Comparison of ENCODE assay signal across 20 cellular contexts in genomic region chr9:89452561-89452960, GRCh38. TPM values are rescaled to one million over a fixed set of nuclear protein-coding genes. Genes with fewer than 3 reads are reported as not detected.
DNase-seq lines count a peak whose midpoint lies in the region; ATAC-seq and TF ChIP-seq lines count a peak whose summit lies in the region.
"Had no signal": no experiment of that assay in that cellular context is flagged by ENCODE, and none has a peak within 500 bp of the region (broad histone marks: within the 10 kb centered on the region; RNA-seq: fewer than 3 reads in every experiment).

No MANE protein-coding gene starts in this region.

- H3K27me3 Mint-ChIP-seq in CD4-positive, alpha-beta memory T cell = no peaks in the 10 kb centered on the region
- H3K27me3 Mint-ChIP-seq in activated T-helper 2 cell treated with anti-CD3 and anti-CD28 coated beads, Interferon-gamma antibody, Interleukin-2, Interleukin-4, amounts not matched to agents 10 μg/mL and 5 μg/mL and 100 μg/mL, durations not matched to agents 14 hours and 24 hours and 36 hours (ENCODE audit: low read depth) = no peaks in the 10 kb centered on the region
- no peaks in the 10 kb centered on the region for H3K27me3 Mint-ChIP-seq in naive thymus-derived CD4-positive, alpha-beta T cell
- H3K27me3 Mint-ChIP-seq: activated naive CD4-positive, alpha-beta T cell treated with anti-CD3 and anti-CD28 coated beads, Interleukin-2, amount 10 ng/mL, durations not matched to agents 7 days and 5 days; stimulated activated naive B cell treated with anti-CD40 and anti-IgM and Interleukin-4, amounts not matched to agents 10 μg/mL and 1 μg/mL and 100 μg/mL, for 72 hours had no signal

- H3K79me2 ChIP-seq in DND-41 (ENCODE audit: insufficient read depth, low read length) = peaks cover 97% of the 10 kb centered on the region

- CTCF ChIA-PET in CD4-positive, alpha-beta memory T cell (lab: Charles Lee; ENCODE audit: partially characterized antibody) = interaction anchor here (1.1 to 3.8 kb wide), 3 partner anchors 12 to 96 kb away, joined by 3 to 18 read pairs (median 14); no protein-coding TSS in a partner anchor
- CTCF ChIA-PET in naive thymus-derived CD4-positive, alpha-beta T cell (lab: Charles Lee) = interaction anchor here (1.9 kb wide), 1 partner anchor 24 kb away, joined by 8 read pairs; no protein-coding TSS in a partner anchor

- no peak for DNase-seq in CD4-positive, alpha-beta memory T cell
- DNase-seq in DND-41 = no peak
- DNase-seq in activated T-helper 2 cell treated with anti-CD3 and anti-CD28 coated beads, Interferon-gamma antibody, Interleukin-2, Interleukin-4, amounts not matched to agents 10 μg/mL and 5 μg/mL and 100 μg/mL, durations not matched to agents 14 hours and 24 hours and 36 hours (ENCODE audit: low spot score) = no peak
- no peak for DNase-seq in naive thymus-derived CD4-positive, alpha-beta T cell
- no peak for DNase-seq in cerebellum (ENCODE audit: low spot score)
- DNase-seq in GM03348 (ENCODE audit: low spot score) = no peak
- DNase-seq in MV-4-11 (lab: John Stamatoyannopoulos, UW) = no peak
- DNase-seq: activated CD4-positive, alpha-beta T cell treated with anti-CD3 and anti-CD28 coated beads, Interleukin-2, amount 50 U/mL, for 1 hour; activated naive CD4-positive, alpha-beta T cell treated with anti-CD3 and anti-CD28 coated beads, Interleukin-2, amount 10 ng/mL, durations not matched to agents 7 days and 5 days; DMS79; esophagus squamous epithelium; KBM-7; lower lobe of right lung; MM.1S; NCI-H1436 treated with DMSO at 0.1 percent for 48 hours; NCI-H2171 treated with DMSO at 0.1 percent for 48 hours; stimulated activated CD4-positive, alpha-beta T cell treated with anti-CD3 and anti-CD28 coated beads, Interleukin-1b, Interleukin-23, amount 100 ng/mL, for 48 hours; stimulated activated naive B cell treated with anti-CD40 and anti-IgM and Interleukin-4, amounts not matched to agents 10 μg/mL and 1 μg/mL and 100 μg/mL, for 72 hours had no signal

- H3K27me3 ChIP-seq in CD4-positive, alpha-beta memory T cell (ENCODE audit: insufficient read depth, low read length) = no peaks in the 10 kb centered on the region
- no peaks in the 10 kb centered on the region for H3K27me3 ChIP-seq in DND-41 (ENCODE audit: insufficient read depth, low read length, poor library complexity)
- H3K27me3 ChIP-seq in naive thymus-derived CD4-positive, alpha-beta T cell (ENCODE audit: control insufficient read depth in 2 of 2, insufficient read depth in 2 of 2, low read length in 2 of 2) = no peaks in the 10 kb centered on the region
- H3K27me3 ChIP-seq: esophagus squamous epithelium, neutrophil, tibial nerve had no signal

- H3K27ac ChIP-seq in CD4-positive, alpha-beta memory T cell (ENCODE audit: low read depth, low read length) = no peak overlapping the region
- 0 out of 2 replicates have a peak overlapping the region, but pooled peaks have one; percentile 31 for H3K27ac ChIP-seq in DND-41 (ENCODE audit: low read length)
- peak overlapping the region; percentile 58 for H3K27ac ChIP-seq in naive thymus-derived CD4-positive, alpha-beta T cell (ENCODE audit: low read depth, low read length)
- H3K27ac ChIP-seq: esophagus squamous epithelium, lower lobe of right lung had no signal

- H3K9me3 Mint-ChIP-seq in CD4-positive, alpha-beta memory T cell = peaks cover 0 to 2% (median 0%) of the 10 kb centered on the region in 8 donors
- H3K9me3 Mint-ChIP-seq in activated T-helper 2 cell treated with anti-CD3 and anti-CD28 coated beads, Interferon-gamma antibody, Interleukin-2, Interleukin-4, amounts not matched to agents 10 μg/mL and 5 μg/mL and 100 μg/mL, durations not matched to agents 14 hours and 24 hours and 36 hours = no peaks in the 10 kb centered on the region
- peaks cover 0 to 3% (median 0%) of the 10 kb centered on the region in 11 donors for H3K9me3 Mint-ChIP-seq in naive thymus-derived CD4-positive, alpha-beta T cell
- H3K9me3 Mint-ChIP-seq: activated naive CD4-positive, alpha-beta T cell treated with anti-CD3 and anti-CD28 coated beads, Interleukin-2, amount 10 ng/mL, durations not matched to agents 7 days and 5 days; stimulated activated naive B cell treated with anti-CD40 and anti-IgM and Interleukin-4, amounts not matched to agents 10 μg/mL and 1 μg/mL and 100 μg/mL, for 72 hours had no signal

- no peak overlapping the region for H3K9ac ChIP-seq in DND-41 (ENCODE audit: low read depth, low read length)

- H3K36me3 ChIP-seq in CD4-positive, alpha-beta memory T cell (ENCODE audit: insufficient read depth, low read length) = peaks cover 20% of the 10 kb centered on the region
- peaks cover 83% of the 10 kb centered on the region for H3K36me3 ChIP-seq in DND-41 (ENCODE audit: insufficient read depth, low read length)
- peaks cover 0 to 36% (median 3%) of the 10 kb centered on the region in 3 experiments for H3K36me3 ChIP-seq in naive thymus-derived CD4-positive, alpha-beta T cell (ENCODE audit: control insufficient read depth in 2 of 3, insufficient read depth in 3 of 3, low read length in 3 of 3)

- no peak for ATAC-seq in DND-41 (ENCODE audit: insufficient read depth, low read depth)
- no peak for ATAC-seq in naive thymus-derived CD4-positive, alpha-beta T cell
- ATAC-seq: lower lobe of right lung; stimulated activated naive B cell treated with anti-CD40 and anti-IgM and Interleukin-4, amounts not matched to agents 10 μg/mL and 1 μg/mL and 100 μg/mL, for 72 hours had no signal

- TF ChIP-seq CTCF in DND-41 (IDR thresholded peaks at IDR 0.05; ENCODE audit: borderline replicate concordance, extremely low read depth, low read length, poor library complexity, severe bottlenecking) = no peak

- intact Hi-C loops in CD4-positive, alpha-beta memory T cell (cut with micrococcal nuclease) = no loop called here
- intact Hi-C loops in activated T-helper 2 cell treated with anti-CD3 and anti-CD28 coated beads, Interferon-gamma antibody, Interleukin-2, Interleukin-4, amounts not matched to agents 10 μg/mL and 5 μg/mL and 100 μg/mL, durations not matched to agents 14 hours and 24 hours and 36 hours (cut with micrococcal nuclease) = no loop called here
- intact Hi-C loops in naive thymus-derived CD4-positive, alpha-beta T cell (cut with micrococcal nuclease) = no loop called here

- peak overlapping the region in 5 of 7 donors; percentile 52 to 92 (median 87) for H3K27ac Mint-ChIP-seq in CD4-positive, alpha-beta memory T cell
- peak overlapping the region; percentile 73 for H3K27ac Mint-ChIP-seq in activated T-helper 2 cell treated with anti-CD3 and anti-CD28 coated beads, Interferon-gamma antibody, Interleukin-2, Interleukin-4, amounts not matched to agents 10 μg/mL and 5 μg/mL and 100 μg/mL, durations not matched to agents 14 hours and 24 hours and 36 hours
- peak overlapping the region; percentile 70 to 99 (median 92) for H3K27ac Mint-ChIP-seq in naive thymus-derived CD4-positive, alpha-beta T cell
- H3K27ac Mint-ChIP-seq: stimulated activated naive B cell treated with anti-CD40 and anti-IgM and Interleukin-4, amounts not matched to agents 10 μg/mL and 1 μg/mL and 100 μg/mL, for 72 hours had no signal

- no peak overlapping the region for H2AFZ ChIP-seq in DND-41 (ENCODE audit: low read depth, low read length)

- H3K4me3 Mint-ChIP-seq in CD4-positive, alpha-beta memory T cell = peak overlapping the region in 4 of 8 donors; percentile 25 to 72 (median 49)
- H3K4me3 Mint-ChIP-seq in activated T-helper 2 cell treated with anti-CD3 and anti-CD28 coated beads, Interferon-gamma antibody, Interleukin-2, Interleukin-4, amounts not matched to agents 10 μg/mL and 5 μg/mL and 100 μg/mL, durations not matched to agents 14 hours and 24 hours and 36 hours (ENCODE audit: low read depth) = no peak overlapping the region
- peak overlapping the region in 9 of 10 donors; percentile 23 to 76 (median 74) for H3K4me3 Mint-ChIP-seq in naive thymus-derived CD4-positive, alpha-beta T cell
- H3K4me3 Mint-ChIP-seq: activated naive CD4-positive, alpha-beta T cell treated with anti-CD3 and anti-CD28 coated beads, Interleukin-2, amount 10 ng/mL, durations not matched to agents 7 days and 5 days; stimulated activated naive B cell treated with anti-CD40 and anti-IgM and Interleukin-4, amounts not matched to agents 10 μg/mL and 1 μg/mL and 100 μg/mL, for 72 hours had no signal

- peaks cover 72 to 96% (median 85%) of the 10 kb centered on the region in 4 donors for H3K4me1 Mint-ChIP-seq in CD4-positive, alpha-beta memory T cell
- H3K4me1 Mint-ChIP-seq in activated T-helper 2 cell treated with anti-CD3 and anti-CD28 coated beads, Interferon-gamma antibody, Interleukin-2, Interleukin-4, amounts not matched to agents 10 μg/mL and 5 μg/mL and 100 μg/mL, durations not matched to agents 14 hours and 24 hours and 36 hours (ENCODE audit: low read depth) = peaks cover 76% of the 10 kb centered on the region
- peaks cover 76 to 100% (median 88%) of the 10 kb centered on the region in 7 donors for H3K4me1 Mint-ChIP-seq in naive thymus-derived CD4-positive, alpha-beta T cell

- H3K4me1 ChIP-seq in CD4-positive, alpha-beta memory T cell (ENCODE audit: insufficient read depth, low read length) = peaks cover 97% of the 10 kb centered on the region
- H3K4me1 ChIP-seq in DND-41 (ENCODE audit: insufficient read depth, low read length) = no peaks in the 10 kb centered on the region; the same call in 1 of the 2 replicates
- peaks cover 63 to 92% of the 10 kb centered on the region in 2 donors for H3K4me1 ChIP-seq in naive thymus-derived CD4-positive, alpha-beta T cell (ENCODE audit: control insufficient read depth in 2 of 2, insufficient read depth in 2 of 2, low read length in 2 of 2)

- peaks cover 41 to 77% of the 10 kb centered on the region in 2 donors for H3K36me3 Mint-ChIP-seq in CD4-positive, alpha-beta memory T cell
- H3K36me3 Mint-ChIP-seq in activated T-helper 2 cell treated with anti-CD3 and anti-CD28 coated beads, Interferon-gamma antibody, Interleukin-2, Interleukin-4, amounts not matched to agents 10 μg/mL and 5 μg/mL and 100 μg/mL, durations not matched to agents 14 hours and 24 hours and 36 hours (ENCODE audit: low read depth) = peaks cover 80% of the 10 kb centered on the region
- peaks cover 7 to 34% (median 32%) of the 10 kb centered on the region in 5 donors for H3K36me3 Mint-ChIP-seq in naive thymus-derived CD4-positive, alpha-beta T cell

- H3K4me3 ChIP-seq in CD4-positive, alpha-beta memory T cell (ENCODE audit: low read length in 2 of 2) = no peak overlapping the region
- no peak overlapping the region for H3K4me3 ChIP-seq in DND-41 (ENCODE audit: low read depth in 1 of 2, low read length in 2 of 2)
- H3K4me3 ChIP-seq in naive thymus-derived CD4-positive, alpha-beta T cell (ENCODE audit: low read length) = no peak overlapping the region
- H3K4me3 ChIP-seq: esophagus squamous epithelium, lower lobe of right lung, tibial nerve had no signal

- peaks cover 87% of the 10 kb centered on the region for H4K20me1 ChIP-seq in DND-41 (ENCODE audit: insufficient read depth, low read length)

- POLR2A ChIA-PET in CD4-positive, alpha-beta memory T cell (lab: Charles Lee; ENCODE audit: partially characterized antibody) = interaction anchor here (0.9 to 26.8 kb wide), 4 partner anchors 11 to 96 kb away, joined by 3 to 609 read pairs (median 4); no protein-coding TSS in a partner anchor
- POLR2A ChIA-PET in naive thymus-derived CD4-positive, alpha-beta T cell (lab: Charles Lee) = interaction anchor here (1.2 to 19.8 kb wide), 6 partner anchors 8 to 96 kb away, joined by 3 to 242 read pairs (median 10); no protein-coding TSS in a partner anchor

- no peaks in the 10 kb centered on the region for H3K9me3 ChIP-seq in CD4-positive, alpha-beta memory T cell (ENCODE audit: control insufficient read depth in 1 of 2, low read length in 2 of 2)
- H3K9me3 ChIP-seq in DND-41 (ENCODE audit: insufficient read depth, low read length, severe bottlenecking) = no peaks in the 10 kb centered on the region
- no peaks in the 10 kb centered on the region for H3K9me3 ChIP-seq in naive thymus-derived CD4-positive, alpha-beta T cell (ENCODE audit: control insufficient read depth in 2 of 3, low read length in 3 of 3)
- H3K9me3 ChIP-seq: esophagus squamous epithelium, lower lobe of right lung, neutrophil, tibial nerve had no signal

- no peak overlapping the region for H3K4me2 ChIP-seq in DND-41 (ENCODE audit: insufficient read depth, low read length)

RNA-seq across cellular contexts. Expression of gene SEMA4D, which starts 45.4 kb away (rescaled TPM):
- total RNA-seq in CD4-positive, alpha-beta memory T cell = 100 to 1,000 TPM; 393 to 410 TPM
- polyA plus RNA-seq in CD4-positive, alpha-beta memory T cell = 100 to 1,000 TPM in 1 of 2 donors, 10 to 100 TPM in 1; 49.5 to 166 TPM
- 317 and 330 TPM in 2 replicates for total RNA-seq in activated T-helper 2 cell treated with anti-CD3 and anti-CD28 coated beads, Interferon-gamma antibody, Interleukin-2, Interleukin-4, amounts not matched to agents 10 μg/mL and 5 μg/mL and 100 μg/mL, durations not matched to agents 14 hours and 24 hours and 36 hours
- 100 to 1,000 TPM; 389 to 465 (median 460) TPM for total RNA-seq in naive thymus-derived CD4-positive, alpha-beta T cell
- 100 to 1,000 TPM; 114 to 268 TPM for polyA plus RNA-seq in naive thymus-derived CD4-positive, alpha-beta T cell
- 18.4 TPM for total RNA-seq in cerebellum

Comparison
In these comparisons a context has a peak if more than half of its experiments do, and no peak if none do; other contexts are left out.
1. RNA of gene SEMA4D, which starts 45.4 kb away (total RNA-seq): 389 to 465 TPM in naive thymus-derived CD4-positive, alpha-beta T cell, 393 to 410 TPM in CD4-positive, alpha-beta memory T cell and 317 to 330 TPM in activated T-helper 2 cell treated with anti-CD3 and anti-CD28 coated beads, Interferon-gamma antibody, Interleukin-2, Interleukin-4, amounts not matched to agents 10 μg/mL and 5 μg/mL and 100 μg/mL, durations not matched to agents 14 hours and 24 hours and 36 hours; 18.4 TPM in cerebellum (single experiment); every median in the first group is over 10 times any median in the second.
2. Peak in every context shown above with its lines, with median percentiles within 50 percentile points of each other: H3K27ac Mint-ChIP-seq.